In the genomic region with DNA sequence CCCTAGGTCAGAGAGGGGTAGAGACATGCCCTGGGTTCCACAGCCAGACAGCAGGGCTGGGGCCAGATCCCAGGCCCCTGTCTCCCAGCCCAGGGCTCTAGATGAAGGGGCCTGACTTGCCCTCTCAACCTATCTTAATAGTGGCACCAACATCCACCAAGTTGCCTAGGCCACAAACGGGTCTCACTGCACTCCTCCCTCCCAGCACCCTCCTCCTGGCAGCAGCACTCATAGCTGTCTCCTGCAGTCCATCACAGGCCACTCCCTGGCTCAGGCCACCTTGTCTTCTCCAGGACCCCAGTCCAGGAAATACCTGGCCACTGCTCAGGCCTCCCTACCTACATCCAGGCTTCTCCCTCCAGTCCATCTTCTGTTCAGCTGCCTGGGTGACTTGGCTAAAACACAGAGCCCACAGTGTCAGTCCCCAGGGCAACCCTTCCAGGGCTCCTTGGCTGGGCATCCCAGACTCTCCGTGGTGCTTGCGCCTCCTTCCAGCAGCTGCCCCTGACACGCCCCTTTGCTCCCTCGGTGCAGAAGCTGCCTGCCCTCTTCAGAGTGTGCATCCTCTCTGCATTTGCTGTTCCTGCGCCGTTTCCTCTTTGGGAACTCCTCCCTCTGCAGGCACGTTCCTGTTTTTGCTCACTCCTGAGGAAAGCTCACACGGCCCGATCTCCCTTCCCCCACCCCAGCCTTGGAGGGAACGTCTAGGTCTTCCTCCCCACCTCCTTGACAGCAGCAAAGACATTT, we compare ENCODE assay signal across 8 cellular contexts. TPM values are rescaled to one million over a fixed set of nuclear protein-coding genes. Genes with fewer than 3 reads are reported as not detected.
DNase-seq lines count a peak whose midpoint lies in the region; ATAC-seq and TF ChIP-seq lines count a peak whose summit lies in the region.

No MANE protein-coding gene starts in this region.

- H3K36me3 Mint-ChIP-seq in CD4-positive, CD25-positive, alpha-beta regulatory T cell: no peaks in the 10 kb centered on the region
- H3K36me3 Mint-ChIP-seq in neural progenitor cell: no peaks in the 10 kb centered on the region

- DNase-seq in CD4-positive, CD25-positive, alpha-beta regulatory T cell: peak in 1 of 3 donors; percentile 37
- DNase-seq in neural progenitor cell (ENCODE audit: low spot score) (no peak), T-helper 9 cell (no peak)
- no peak for DNase-seq in activated effector memory CD4-positive, alpha-beta T cell treated with anti-CD3 and anti-CD28 coated beads, Interleukin-2, amount 50 U/mL, for 16 hours

- H3K9me3 ChIP-seq in CD4-positive, CD25-positive, alpha-beta regulatory T cell (ENCODE audit: control insufficient read depth in 2 of 2, low read length in 2 of 2): peaks cover 4 to 7% of the 10 kb centered on the region in 2 experiments
- peaks cover 0 to 8% of the 10 kb centered on the region in 2 donors for H3K9me3 ChIP-seq in esophagus (ENCODE audit: control insufficient read depth in 2 of 2, insufficient read depth in 1 of 2, low read depth in 1 of 2, low read length in 1 of 2)
- no peaks in the 10 kb centered on the region for H3K9me3 ChIP-seq in neural progenitor cell (ENCODE audit: low read depth)

- no peak overlapping the region for H3K9ac ChIP-seq in neural progenitor cell

- H3K4me1 ChIP-seq in CD4-positive, CD25-positive, alpha-beta regulatory T cell (ENCODE audit: control insufficient read depth, insufficient read depth, low read length, poor library complexity, severe bottlenecking): peaks cover 44% of the 10 kb centered on the region
- H3K4me1 ChIP-seq in esophagus (ENCODE audit: control insufficient read depth in 2 of 2, insufficient read depth in 2 of 2, low read length in 1 of 2) (peaks cover 0 to 7% of the 10 kb centered on the region in 2 donors), neural progenitor cell (no peaks in the 10 kb centered on the region)

- peak overlapping the region; percentile 92 to 95 (median 94) for H3K27ac Mint-ChIP-seq in CD4-positive, CD25-positive, alpha-beta regulatory T cell
- peak overlapping the region; percentile 7 for H3K27ac Mint-ChIP-seq in neural progenitor cell

- peak overlapping the region; percentile 68 for H2AFZ ChIP-seq in neural progenitor cell (replicated peaks)

- no peaks in the 10 kb centered on the region for H3F3A ChIP-seq in neural progenitor cell (ENCODE audit: low read depth)

- H3K27ac ChIP-seq in CD4-positive, CD25-positive, alpha-beta regulatory T cell (ENCODE audit: insufficient read depth, low read length, poor library complexity, severe bottlenecking): peak overlapping the region; percentile 77
- H3K27ac ChIP-seq in esophagus (ENCODE audit: low read depth in 2 of 2, low read length in 1 of 2): peak overlapping the region; percentile 76 to 83
- no peak overlapping the region for H3K27ac ChIP-seq in neural progenitor cell

- WGBS in esophagus, 2 donors: 37 to 43% methylated on average over 11 of the region's 11 CpGs

- no peaks in the 10 kb centered on the region for H3K79me2 ChIP-seq in neural progenitor cell (ENCODE audit: low read depth)

- peak overlapping the region; percentile 35 to 62 (median 43) for H3K4me3 Mint-ChIP-seq in CD4-positive, CD25-positive, alpha-beta regulatory T cell
- no peak overlapping the region for H3K4me3 Mint-ChIP-seq in neural progenitor cell

- H3K36me3 ChIP-seq in CD4-positive, CD25-positive, alpha-beta regulatory T cell (ENCODE audit: control insufficient read depth, insufficient read depth, low read length): no peaks in the 10 kb centered on the region
- H3K36me3 ChIP-seq in esophagus (ENCODE audit: control insufficient read depth in 2 of 2, insufficient read depth in 2 of 2, low read length in 1 of 2) (no peaks in the 10 kb centered on the region), neural progenitor cell (no peaks in the 10 kb centered on the region)

- no peaks in the 10 kb centered on the region for H3K27me3 ChIP-seq in CD4-positive, CD25-positive, alpha-beta regulatory T cell (ENCODE audit: control insufficient read depth, insufficient read depth, low read length)
- H3K27me3 ChIP-seq in esophagus (ENCODE audit: control insufficient read depth in 1 of 2, insufficient read depth in 2 of 2, low read length in 2 of 2): no peaks in the 10 kb centered on the region
- no peaks in the 10 kb centered on the region for H3K27me3 ChIP-seq in neural progenitor cell

- H3K4me1 Mint-ChIP-seq in CD4-positive, CD25-positive, alpha-beta regulatory T cell: peaks cover 20 to 53% (median 42%) of the 10 kb centered on the region in 4 donors
- peaks cover 5% of the 10 kb centered on the region for H3K4me1 Mint-ChIP-seq in neural progenitor cell

- no peaks in the 10 kb centered on the region for H4K20me1 ChIP-seq in neural progenitor cell (ENCODE audit: low read depth)

- H3K4me3 ChIP-seq in CD4-positive, CD25-positive, alpha-beta regulatory T cell (ENCODE audit: low read depth, low read length): peak overlapping the region; percentile 34
- H3K4me3 ChIP-seq in esophagus (ENCODE audit: low read depth in 1 of 2, low read length in 2 of 2) (no peak overlapping the region), neural progenitor cell (no peak overlapping the region)

- no peak for TF ChIP-seq CTCF in neural progenitor cell (IDR thresholded peaks at IDR 0.05)

- H3K4me2 ChIP-seq in neural progenitor cell: no peak overlapping the region

- peak; percentile 11 to 35 for ATAC-seq in CD4-positive, CD25-positive, alpha-beta regulatory T cell (ENCODE audit: low read depth in 2 of 2)
- ATAC-seq in GM19397 (IDR thresholded peaks at IDR 0.05; ENCODE audit: unreplicated experiment) (no peak), SK-N-SH treated with all-trans-retinoic acid at 6 μM for 48 hours (no peak; the same call in 2 of the 3 replicates)

- no peaks in the 10 kb centered on the region for H3K27me3 Mint-ChIP-seq in CD4-positive, CD25-positive, alpha-beta regulatory T cell
- H3K27me3 Mint-ChIP-seq in neural progenitor cell (ENCODE audit: insufficient read depth, low read depth): peaks cover 9% of the 10 kb centered on the region

- peaks cover 0 to 10% (median 1%) of the 10 kb centered on the region in 7 donors for H3K9me3 Mint-ChIP-seq in CD4-positive, CD25-positive, alpha-beta regulatory T cell
- peaks cover 6% of the 10 kb centered on the region for H3K9me3 Mint-ChIP-seq in neural progenitor cell

TF ChIP-seq in PFSK-1, 5 proteins besides CTCF, POLR2A, EP300 and RAD21 (continues in another document):
- TF ChIP-seq TAF1 (IDR thresholded peaks at IDR 0.05; ENCODE audit: borderline replicate concordance, insufficient read depth, low read length): no peak
- TF ChIP-seq, protein P1, sequence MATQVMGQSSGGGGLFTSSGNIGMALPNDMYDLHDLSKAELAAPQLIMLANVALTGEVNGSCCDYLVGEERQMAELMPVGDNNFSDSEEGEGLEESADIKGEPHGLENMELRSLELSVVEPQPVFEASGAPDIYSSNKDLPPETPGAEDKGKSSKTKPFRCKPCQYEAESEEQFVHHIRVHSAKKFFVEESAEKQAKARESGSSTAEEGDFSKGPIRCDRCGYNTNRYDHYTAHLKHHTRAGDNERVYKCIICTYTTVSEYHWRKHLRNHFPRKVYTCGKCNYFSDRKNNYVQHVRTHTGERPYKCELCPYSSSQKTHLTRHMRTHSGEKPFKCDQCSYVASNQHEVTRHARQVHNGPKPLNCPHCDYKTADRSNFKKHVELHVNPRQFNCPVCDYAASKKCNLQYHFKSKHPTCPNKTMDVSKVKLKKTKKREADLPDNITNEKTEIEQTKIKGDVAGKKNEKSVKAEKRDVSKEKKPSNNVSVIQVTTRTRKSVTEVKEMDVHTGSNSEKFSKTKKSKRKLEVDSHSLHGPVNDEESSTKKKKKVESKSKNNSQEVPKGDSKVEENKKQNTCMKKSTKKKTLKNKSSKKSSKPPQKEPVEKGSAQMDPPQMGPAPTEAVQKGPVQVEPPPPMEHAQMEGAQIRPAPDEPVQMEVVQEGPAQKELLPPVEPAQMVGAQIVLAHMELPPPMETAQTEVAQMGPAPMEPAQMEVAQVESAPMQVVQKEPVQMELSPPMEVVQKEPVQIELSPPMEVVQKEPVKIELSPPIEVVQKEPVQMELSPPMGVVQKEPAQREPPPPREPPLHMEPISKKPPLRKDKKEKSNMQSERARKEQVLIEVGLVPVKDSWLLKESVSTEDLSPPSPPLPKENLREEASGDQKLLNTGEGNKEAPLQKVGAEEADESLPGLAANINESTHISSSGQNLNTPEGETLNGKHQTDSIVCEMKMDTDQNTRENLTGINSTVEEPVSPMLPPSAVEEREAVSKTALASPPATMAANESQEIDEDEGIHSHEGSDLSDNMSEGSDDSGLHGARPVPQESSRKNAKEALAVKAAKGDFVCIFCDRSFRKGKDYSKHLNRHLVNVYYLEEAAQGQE (IDR thresholded peaks at IDR 0.05; ENCODE audit: insufficient read depth in 1 of 2, low read depth in 2 of 2, low read length in 2 of 2): no peak

TF ChIP-seq in SK-N-SH treated with all-trans-retinoic acid at 6 μM for 48 hours, 23 proteins besides CTCF, POLR2A, EP300 and RAD21 (continues in another document):
- TF ChIP-seq ESRRG (CRISPR knock-in tag; IDR thresholded peaks at IDR 0.05): no peak
- no peak for TF ChIP-seq SNAI2 (CRISPR knock-in tag; IDR thresholded peaks at IDR 0.05)
- no peak for TF ChIP-seq ZNF8 (CRISPR knock-in tag; IDR thresholded peaks at IDR 0.05)
- no peak for TF ChIP-seq ZFP30 (CRISPR knock-in tag; IDR thresholded peaks at IDR 0.05)
- TF ChIP-seq GLIS3 (CRISPR knock-in tag; IDR thresholded peaks at IDR 0.05): no peak
- no peak for TF ChIP-seq CREB5 (CRISPR knock-in tag; IDR thresholded peaks at IDR 0.05; ENCODE audit: low read depth)
- no peak for TF ChIP-seq BACH2 (CRISPR knock-in tag; IDR thresholded peaks at IDR 0.05; ENCODE audit: borderline replicate concordance)

RNA-seq across cellular contexts. Expression of gene LRRC32, which starts 40.5 kb away (rescaled TPM):
- 71.4 TPM for total RNA-seq in CD4-positive, CD25-positive, alpha-beta regulatory T cell
- 1 to 10 TPM; 5.0 to 9.6 (median 5.9) TPM for polyA plus RNA-seq in CD4-positive, CD25-positive, alpha-beta regulatory T cell
- polyA plus RNA-seq in PFSK-1 (2012; ENCODE audit: insufficient read length, low read depth): not detected
- 1 to 10 TPM; 8.1 to 8.5 TPM for polyA plus RNA-seq in esophagus
- 0.21 and 1.1 TPM in 2 replicates for total RNA-seq in neural progenitor cell (ENCODE audit: low replicate concordance)

Comparison
In these comparisons a context has a peak if more than half of its experiments do, and no peak if none do; other contexts are left out.
1. ATAC-seq: peak in CD4-positive, CD25-positive, alpha-beta regulatory T cell (2 of 2); none in GM19397 (single experiment) and SK-N-SH treated with all-trans-retinoic acid at 6 μM for 48 hours (single experiment).
2. RNA of gene LRRC32, which starts 40.5 kb away (total RNA-seq): 71.4 TPM in CD4-positive, CD25-positive, alpha-beta regulatory T cell (single experiment); 0.21 to 1.1 TPM in neural progenitor cell; every median in the first group is over 10 times any median in the second.